24 cellular contexts compared by ENCODE assay signal in genomic region chr5:2192496-2192895, GRCh38.
"Had no signal": no experiment of that assay in that cellular context is flagged by ENCODE, and none has a peak within 500 bp of the region (broad histone marks: within the 10 kb centered on the region; RNA-seq: fewer than 3 reads in every experiment).

No MANE protein-coding gene starts in this region.

- H3K36me3 ChIP-seq: heart left ventricle, ovary, right atrium auricular region, spleen, thyroid gland had no signal

- H3K4me1 ChIP-seq: heart left ventricle, psoas muscle, right atrium auricular region, spleen had no signal

- DNase-seq: activated CD4-positive, alpha-beta T cell treated with anti-CD3 and anti-CD28 coated beads for 36 hours; activated CD4-positive, alpha-beta T cell treated with anti-CD3 and anti-CD28 coated beads, Interleukin-2, amount 50 U/mL, for 48 hours; activated effector memory CD4-positive, alpha-beta T cell treated with Interleukin-2 at 50 U/mL for 16 hours; activated naive CD4-positive, alpha-beta T cell treated with anti-CD3 and anti-CD28 coated beads for 36 hours; activated naive CD8-positive, alpha-beta T cell treated with anti-CD3 and anti-CD28 coated beads, Interleukin-2, amount 10 ng/mL, durations not matched to agents 7 days and 5 days; activated T-cell treated with anti-CD3 and anti-CD28 coated beads, Interleukin-2, amount 50 U/mL, for 72 hours; amniotic stem cell; cerebellar nuclear complex; cortex of kidney; heart left ventricle; naive thymus-derived CD8-positive, alpha-beta T cell; psoas muscle; spleen; stimulated activated CD4-positive, alpha-beta T cell treated with anti-CD3 and anti-CD28 coated beads, Interleukin-4, amount 100 ng/mL, for 1 hour; stimulated activated naive CD8-positive, alpha-beta T cell treated with anti-CD3 and anti-CD28 coated beads, Interleukin-15, Interleukin-2, amounts not matched to agents 100 U/mL and 50 U/mL, for 24 hours; substantia nigra; T-helper 9 cell; thyroid gland had no signal

- ATAC-seq: activated CD4-positive, alpha-beta T cell treated with anti-CD3 and anti-CD28 coated beads for 36 hours; activated T-cell treated with anti-CD3 and anti-CD28 coated beads, Interleukin-2, amount 50 U/mL, for 72 hours; naive thymus-derived CD8-positive, alpha-beta T cell; psoas muscle; WTC11 had no signal

- FAIRE-seq: keratinocyte had no signal

- H3K4me3 ChIP-seq: heart left ventricle, lung, ovary, psoas muscle, right atrium auricular region, spleen, thyroid gland had no signal

- H3K27me3 ChIP-seq: ovary, right atrium auricular region, thyroid gland had no signal

- H3K27ac ChIP-seq: epithelial cell of prostate, heart left ventricle, ovary, psoas muscle, right atrium auricular region, spleen, thyroid gland had no signal

- H3K9me3 ChIP-seq: ovary, psoas muscle, thyroid gland had no signal
